ENCODE assay signal across 19 cellular contexts in genomic region chr10:71891437-71891836, GRCh38.
"Had no signal": no experiment of that assay in that cellular context is flagged by ENCODE, and none has a peak within 500 bp of the region (broad histone marks: within the 10 kb centered on the region; RNA-seq: fewer than 3 reads in every experiment).

No MANE protein-coding gene starts in this region.

- H3K36me3 ChIP-seq: thyroid gland, upper lobe of right lung, WERI-Rb-1 had no signal

- H3K4me3 Mint-ChIP-seq: memory B cell, T-cell had no signal

- H3K27me3 Mint-ChIP-seq: memory B cell had no signal

- H3K4me3 ChIP-seq: thyroid gland, upper lobe of right lung had no signal

- H3K36me3 Mint-ChIP-seq: memory B cell, T-cell had no signal

- H3K27me3 ChIP-seq: thyroid gland, upper lobe of right lung had no signal

- H3K9me3 Mint-ChIP-seq: memory B cell, nephron, T-cell had no signal

- ATAC-seq: left colon; sciatic nerve; stimulated activated naive CD8-positive, alpha-beta T cell treated with anti-CD3 and anti-CD28 coated beads, Interleukin-15, Interleukin-2, amounts not matched to agents 100 U/mL and 50 U/mL, for 24 hours; T-cell; upper lobe of right lung had no signal

- DNase-seq: activated CD4-positive, alpha-beta T cell treated with anti-CD3 and anti-CD28 coated beads for 1 hour; activated CD4-positive, alpha-beta T cell treated with anti-CD3 and anti-CD28 coated beads, Interleukin-2, amount 50 U/mL, for 1 hour; activated naive CD4-positive, alpha-beta T cell treated with Interleukin-2 at 50 U/mL for 16 hours; activated T-cell treated with anti-CD3 and anti-CD28 coated beads, Interleukin-2, amount 50 U/mL, for 1 hour; effector CD4-positive, alpha-beta T cell; erythroblast; foreskin fibroblast; left colon; occipital lobe; stimulated activated CD4-positive, alpha-beta T cell treated with anti-CD3 and anti-CD28 coated beads, Interleukin-4, amount 100 ng/mL, for 24 hours; stimulated activated naive CD8-positive, alpha-beta T cell treated with anti-CD3 and anti-CD28 coated beads, Interleukin-15, Interleukin-2, amounts not matched to agents 100 U/mL and 50 U/mL, for 24 hours; substantia nigra; T-cell; thyroid gland; upper lobe of right lung; WERI-Rb-1 had no signal

- H3K27ac ChIP-seq: thyroid gland, upper lobe of right lung, WERI-Rb-1 had no signal

- H3K9me3 ChIP-seq: thyroid gland, upper lobe of right lung had no signal

- H3K27ac Mint-ChIP-seq: memory B cell, T-cell had no signal
